22 cellular contexts compared by ENCODE assay signal in genomic region chr1:80675469-80675868, GRCh38.
DNase-seq lines count a peak whose midpoint lies in the region; ATAC-seq, FAIRE-seq and TF ChIP-seq lines count a peak whose summit lies in the region.
"Had no signal": no experiment of that assay in that cellular context is flagged by ENCODE, and none has a peak within 500 bp of the region (broad histone marks: within the 10 kb centered on the region; RNA-seq: fewer than 3 reads in every experiment).

No MANE protein-coding gene starts in this region.

- H3K4me2 ChIP-seq in astrocyte (ENCODE audit: low read length) = no peak overlapping the region
- H3K4me2 ChIP-seq: SK-N-SH had no signal

- peak overlapping the region; percentile 60 for H3K27ac Mint-ChIP-seq in astrocyte (ENCODE audit: unreplicated experiment)
- H3K27ac Mint-ChIP-seq: B cell had no signal

- no peaks in the 10 kb centered on the region for H3K36me3 ChIP-seq in astrocyte (ENCODE audit: insufficient read depth, low read length)
- H3K36me3 ChIP-seq: ovary, WERI-Rb-1 had no signal

- no peak overlapping the region for H2AFZ ChIP-seq in astrocyte (ENCODE audit: low read depth, low read length)

- no peaks in the 10 kb centered on the region for H3K9me3 Mint-ChIP-seq in astrocyte (ENCODE audit: unreplicated experiment)

- H3K4me1 ChIP-seq in astrocyte (ENCODE audit: insufficient read depth, low read length) = no peaks in the 10 kb centered on the region

- H3K27ac ChIP-seq in astrocyte (ENCODE audit: low read depth, low read length) = no peak overlapping the region
- H3K27ac ChIP-seq: ovary, RWPE1, WERI-Rb-1 had no signal

- no peaks in the 10 kb centered on the region for H4K20me1 ChIP-seq in astrocyte (ENCODE audit: insufficient read depth, low read length)

- FAIRE-seq in astrocyte (lab: Jason Lieb, UNC) (no peak), D721Med (lab: Jason Lieb, UNC) (no peak)

- H3K9me3 ChIP-seq in astrocyte (ENCODE audit: insufficient read depth, low read depth, low read length) = no peaks in the 10 kb centered on the region
- H3K9me3 ChIP-seq: ovary, SK-N-SH had no signal

- TF ChIP-seq CTCF in astrocyte (IDR thresholded peaks at IDR 0.05; ENCODE audit: insufficient read depth, low read depth, low read length) (no peak), D721Med (IDR thresholded peaks at IDR 0.05; ENCODE audit: insufficient read depth, missing control alignments) (no peak)

- H3K27me3 ChIP-seq in astrocyte (ENCODE audit: insufficient read depth, low read length) = no peaks in the 10 kb centered on the region
- H3K27me3 ChIP-seq: ovary had no signal

- no peak for ATAC-seq in HG02623 (IDR thresholded peaks at IDR 0.05; ENCODE audit: unreplicated experiment)
- ATAC-seq: left ventricle myocardium superior, right cardiac atrium had no signal

- no peak overlapping the region for H3K9ac ChIP-seq in astrocyte (ENCODE audit: low read length)
- H3K9ac ChIP-seq: SK-N-SH had no signal

- H3K79me2 ChIP-seq in astrocyte (ENCODE audit: insufficient read depth, low read length) = no peaks in the 10 kb centered on the region

- H3K4me3 Mint-ChIP-seq in astrocyte (ENCODE audit: unreplicated experiment) = no peak overlapping the region
- H3K4me3 Mint-ChIP-seq: B cell; central memory CD8-positive, alpha-beta T cell had no signal

- H3K4me1 Mint-ChIP-seq in astrocyte (ENCODE audit: low read depth, unreplicated experiment) = peaks cover 12% of the 10 kb centered on the region
- H3K4me1 Mint-ChIP-seq: B cell; central memory CD8-positive, alpha-beta T cell had no signal

- H3K27me3 Mint-ChIP-seq in astrocyte (ENCODE audit: low read depth, unreplicated experiment) = no peaks in the 10 kb centered on the region
- H3K27me3 Mint-ChIP-seq: B cell; central memory CD8-positive, alpha-beta T cell had no signal

- H3K36me3 Mint-ChIP-seq in astrocyte (ENCODE audit: low read depth, unreplicated experiment) = no peaks in the 10 kb centered on the region

- peak; percentile 17 for DNase-seq in HS-27A (ENCODE audit: low read depth)
- peak; percentile 4 for DNase-seq in astrocyte (ENCODE audit: low read depth)
- DNase-seq in glomerular visceral epithelial cell (ENCODE audit: extremely low spot score) = peak; percentile 30
- DNase-seq in renal cortical epithelial cell (ENCODE audit: low read depth) = peak; percentile 63
- DNase-seq in D721Med (ENCODE audit: insufficient read length, low spot score) = no peak
- no peak for DNase-seq in NCI-H2107 (lab: John Stamatoyannopoulos, UW)
- DNase-seq in GF-D8 (lab: John Stamatoyannopoulos, UW) = no peak
- DNase-seq: activated CD4-positive, alpha-beta T cell treated with anti-CD3 and anti-CD28 coated beads, Interleukin-2, amount 50 U/mL, for 4 hours; activated CD8-positive, alpha-beta memory T cell treated with anti-CD3 and anti-CD28 coated beads, Interleukin-2, amount 50 U/mL, for 48 hours; activated effector memory CD4-positive, alpha-beta T cell treated with anti-CD3 and anti-CD28 coated beads, Interleukin-2, amount 50 U/mL, for 16 hours; effector CD4-positive, alpha-beta T cell; left ventricle myocardium superior; NCI-H1105 treated with DMSO at 0.1 percent for 48 hours; NCI-H524 treated with DMSO at 0.1 percent for 48 hours; ovary; right cardiac atrium; SK-N-SH; WERI-Rb-1 had no signal

- H3K4me3 ChIP-seq in astrocyte (ENCODE audit: insufficient read depth, low read depth, low read length) = no peak overlapping the region
- H3K4me3 ChIP-seq: ovary had no signal

Comparison
In these comparisons a context has a peak if more than half of its experiments do, and no peak if none do; other contexts are left out.
1. DNase-seq: peak in HS-27A (single experiment), astrocyte (single experiment), glomerular visceral epithelial cell (single experiment) and renal cortical epithelial cell (single experiment); none in D721Med (single experiment), NCI-H2107 (single experiment) and GF-D8 (single experiment).